9 cellular contexts compared by ENCODE assay signal in genomic region chr9:36163840-36164175, GRCh38. TPM values are rescaled to one million over a fixed set of nuclear protein-coding genes. Genes with fewer than 3 reads are reported as not detected.
DNase-seq lines count a peak whose midpoint lies in the region; ATAC-seq and TF ChIP-seq lines count a peak whose summit lies in the region.
"Had no signal": no experiment of that assay in that cellular context is flagged by ENCODE, and none has a peak within 500 bp of the region (broad histone marks: within the 10 kb centered on the region; RNA-seq: fewer than 3 reads in every experiment).

No MANE protein-coding gene starts in this region.

- 59% methylated on average over 4 of the region's 4 CpGs for WGBS in prostate gland

- peak overlapping the region; percentile 29 for H3K4me3 ChIP-seq in SJCRH30
- no peak overlapping the region for H3K4me3 ChIP-seq in fibroblast of mammary gland (ENCODE audit: control insufficient read depth, low read depth, low read length)
- H3K4me3 ChIP-seq in prostate gland = no peak overlapping the region

- DNase-seq in D341Med (ENCODE audit: low spot score) (peak; percentile 8), SJCRH30 (peak; percentile 62 to 76), fibroblast of mammary gland (ENCODE audit: low read depth) (peak; percentile 81), prostate gland (ENCODE audit: low spot score) (no peak), DMS153 (lab: John Stamatoyannopoulos, UW) (no peak), hepatic stellate cell (ENCODE audit: low spot score) (no peak), CD1c-positive myeloid dendritic cell (ENCODE audit: extremely low spot score) (no peak)
- DNase-seq: activated CD4-positive, alpha-beta T cell treated with anti-CD3 and anti-CD28 coated beads, Interleukin-2, amount 10 ng/mL, durations not matched to agents 7 days and 5 days had no signal

- intact Hi-C loops in prostate gland (cut with DNase I) = loop anchor here (2.0 to 10.0 kb wide), 2 partner anchors 21 to 219 kb away; no protein-coding TSS in a partner anchor

- ATAC-seq in GM21447 (IDR thresholded peaks at IDR 0.05; ENCODE audit: unreplicated experiment) = no peak

- H3K27me3 ChIP-seq in SJCRH30 = no peaks in the 10 kb centered on the region
- H3K27me3 ChIP-seq in prostate gland (replicated peaks; ENCODE audit: insufficient read depth) = no peaks in the 10 kb centered on the region

- TF ChIP-seq POLR2A in prostate gland (IDR thresholded peaks at IDR 0.05) = no peak

- H3K9me3 ChIP-seq in SJCRH30 (replicated peaks) (no peaks in the 10 kb centered on the region), prostate gland (no peaks in the 10 kb centered on the region)

- peaks cover 34% of the 10 kb centered on the region for H3K4me1 ChIP-seq in SJCRH30
- H3K4me1 ChIP-seq in prostate gland (replicated peaks) = peaks cover 3% of the 10 kb centered on the region

- peak overlapping the region; percentile 97 for H3K27ac ChIP-seq in SJCRH30
- H3K27ac ChIP-seq in prostate gland = peak overlapping the region; percentile 60 to 61

- H3K36me3 ChIP-seq in SJCRH30 = no peaks in the 10 kb centered on the region
- H3K36me3 ChIP-seq in prostate gland = no peaks in the 10 kb centered on the region

- TF ChIP-seq CTCF in fibroblast of mammary gland (conservative IDR thresholded peaks at IDR 0.05; ENCODE audit: control insufficient read depth, insufficient read depth, low read depth, low read length) (no peak), prostate gland (IDR thresholded peaks at IDR 0.05) (no peak)

RNA-seq across cellular contexts. Expression of gene CCIN, which starts 5.4 kb away (rescaled TPM):
- total RNA-seq in SJCRH30 (2014; rRNA removed; shearing (Covaris generic)) = 0.05 and 0.24 TPM in 2 replicates
- 1 to 10 TPM in 1 of 2 donors, under 1 TPM in 1; 0.18 to 3.0 TPM for total RNA-seq in prostate gland

RNA-seq across cellular contexts. Expression of gene CLTA, which starts 26.9 kb away (rescaled TPM):
- 175 and 179 TPM in 2 replicates for total RNA-seq in SJCRH30 (2014; rRNA removed; shearing (Covaris generic))
- 100 to 1,000 TPM; 210 to 259 TPM for total RNA-seq in prostate gland

RNA-seq across cellular contexts. Expression of gene GLIPR2, which starts 27.3 kb away (rescaled TPM):
- total RNA-seq in SJCRH30 (2014; rRNA removed; shearing (Covaris generic)) = 26.3 and 27.1 TPM in 2 replicates
- total RNA-seq in prostate gland = 10 to 100 TPM; 21.6 to 36.5 TPM

Comparison
In these comparisons a context has a peak if more than half of its experiments do, and no peak if none do; other contexts are left out.
1. DNase-seq: peak in D341Med (single experiment), SJCRH30 (2 of 2) and fibroblast of mammary gland (single experiment); none in prostate gland (single experiment), DMS153 (single experiment), hepatic stellate cell (single experiment) and CD1c-positive myeloid dendritic cell (single experiment).